In the genomic region with DNA sequence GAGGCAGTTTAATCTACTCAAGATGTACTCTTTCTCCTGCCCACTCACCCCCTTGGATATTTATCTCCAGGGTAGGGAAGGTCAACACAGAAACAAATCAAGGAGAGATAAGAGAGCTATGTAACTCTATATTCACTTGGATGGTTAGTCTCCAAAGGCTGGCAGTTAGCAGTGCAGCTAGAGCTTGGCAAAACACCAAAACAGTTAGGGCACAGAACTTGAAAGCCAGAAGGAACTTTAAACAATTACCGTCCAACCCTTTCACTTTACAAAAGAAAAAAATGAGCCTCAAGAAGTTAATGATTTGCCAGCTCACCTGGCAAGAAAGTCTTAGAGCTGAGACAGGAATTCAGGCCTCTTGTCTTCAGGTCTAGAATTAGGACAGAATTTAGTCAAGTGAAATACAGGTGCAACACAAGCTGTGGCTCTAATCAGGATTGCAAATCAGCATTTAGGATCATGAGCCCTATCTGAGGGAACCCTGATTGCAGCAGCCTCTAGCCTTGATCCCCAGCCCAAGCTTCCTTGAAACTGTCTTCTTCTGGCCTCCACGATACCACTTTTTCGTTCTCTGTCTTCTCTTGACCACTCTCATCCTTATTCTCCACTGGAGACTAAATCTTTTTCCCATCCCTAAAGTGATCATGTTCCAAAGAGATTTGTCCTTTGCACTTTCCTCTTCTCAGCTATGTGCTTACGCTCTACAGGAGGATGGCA, we compare ENCODE assay signal across 11 cellular contexts. TPM values are rescaled to one million over a fixed set of nuclear protein-coding genes. Genes with fewer than 3 reads are reported as not detected.
DNase-seq lines count a peak whose midpoint lies in the region; ATAC-seq and TF ChIP-seq lines count a peak whose summit lies in the region.
"Had no signal": no experiment of that assay in that cellular context is flagged by ENCODE, and none has a peak within 500 bp of the region (broad histone marks: within the 10 kb centered on the region; RNA-seq: fewer than 3 reads in every experiment).

No MANE protein-coding gene starts in this region.

- peak overlapping the region in 1 of 2 donors; percentile 34 for H3K4me3 ChIP-seq in mucosa of rectum (ENCODE audit: low read length in 2 of 2)
- H3K4me3 ChIP-seq: SJSA1 had no signal

- TF ChIP-seq CTCF in CD14-positive monocyte (IDR thresholded peaks at IDR 0.05) = no peak

- peak overlapping the region; percentile 87 to 90 for H3K27ac ChIP-seq in mucosa of rectum (ENCODE audit: low read depth in 2 of 2, low read length in 2 of 2)

- H3K36me3 Mint-ChIP-seq in CD14-positive monocyte = peaks cover 67 to 74% of the 10 kb centered on the region in 2 donors
- peaks cover 73% of the 10 kb centered on the region for H3K36me3 Mint-ChIP-seq in activated T-helper 2 cell treated with anti-CD3 and anti-CD28 coated beads, Interferon-gamma antibody, Interleukin-2, Interleukin-4, amounts not matched to agents 10 μg/mL and 5 μg/mL and 100 μg/mL, durations not matched to agents 14 hours and 24 hours and 36 hours (ENCODE audit: low read depth)

- intact Hi-C loops in CD14-positive monocyte (cut with micrococcal nuclease) = no loop called here
- intact Hi-C loops in activated T-helper 2 cell treated with anti-CD3 and anti-CD28 coated beads, Interferon-gamma antibody, Interleukin-2, Interleukin-4, amounts not matched to agents 10 μg/mL and 5 μg/mL and 100 μg/mL, durations not matched to agents 14 hours and 24 hours and 36 hours (cut with micrococcal nuclease) = loop anchor here (2.0 kb wide), 1 partner anchor 15 kb away; a partner anchor contains a TSS

- H3K27me3 Mint-ChIP-seq in CD14-positive monocyte (ENCODE audit: low read depth in 3 of 3) = peaks cover 0 to 3% (median 2%) of the 10 kb centered on the region in 3 donors
- no peaks in the 10 kb centered on the region for H3K27me3 Mint-ChIP-seq in activated T-helper 2 cell treated with anti-CD3 and anti-CD28 coated beads, Interferon-gamma antibody, Interleukin-2, Interleukin-4, amounts not matched to agents 10 μg/mL and 5 μg/mL and 100 μg/mL, durations not matched to agents 14 hours and 24 hours and 36 hours (ENCODE audit: low read depth)
- H3K27me3 Mint-ChIP-seq: CD8-positive, alpha-beta memory T cell had no signal

- DNase-seq in CD14-positive monocyte (ENCODE audit: low spot score) (no peak), NCI-H2081 treated with DMSO at 0.1 percent for 48 hours (lab: John Stamatoyannopoulos, UW) (no peak)
- no peak for DNase-seq in activated T-helper 2 cell treated with anti-CD3 and anti-CD28 coated beads, Interferon-gamma antibody, Interleukin-2, Interleukin-4, amounts not matched to agents 10 μg/mL and 5 μg/mL and 100 μg/mL, durations not matched to agents 14 hours and 24 hours and 36 hours (ENCODE audit: low spot score)
- DNase-seq: CD8-positive, alpha-beta memory T cell had no signal

- peaks cover 0 to 2% (median 0%) of the 10 kb centered on the region in 7 donors for H3K9me3 Mint-ChIP-seq in CD14-positive monocyte
- H3K9me3 Mint-ChIP-seq in activated T-helper 2 cell treated with anti-CD3 and anti-CD28 coated beads, Interferon-gamma antibody, Interleukin-2, Interleukin-4, amounts not matched to agents 10 μg/mL and 5 μg/mL and 100 μg/mL, durations not matched to agents 14 hours and 24 hours and 36 hours = no peaks in the 10 kb centered on the region
- H3K9me3 Mint-ChIP-seq: activated T-helper 1 cell treated with anti-CD3 and anti-CD28 coated beads, Interleukin-12 subunit alpha, Interleukin-12 subunit beta, Interleukin-2, Interleukin-4 antibody, amounts not matched to agents 30 ng/mL and 10 ng/mL and 1 ng/mL, durations not matched to agents 14 hours and 24 hours and 36 hours; CD8-positive, alpha-beta memory T cell had no signal

- H3K27me3 ChIP-seq in mucosa of rectum (ENCODE audit: control insufficient read depth in 2 of 2, insufficient read depth in 2 of 2, low read length in 2 of 2) = no peaks in the 10 kb centered on the region
- H3K27me3 ChIP-seq: SJSA1 had no signal

- no peaks in the 10 kb centered on the region for H3K9me3 ChIP-seq in mucosa of rectum (ENCODE audit: control insufficient read depth in 2 of 2, low read length in 2 of 2)
- H3K9me3 ChIP-seq: SJSA1 had no signal

- peaks cover 51% of the 10 kb centered on the region for H3K4me1 Mint-ChIP-seq in CD14-positive monocyte
- H3K4me1 Mint-ChIP-seq in activated T-helper 2 cell treated with anti-CD3 and anti-CD28 coated beads, Interferon-gamma antibody, Interleukin-2, Interleukin-4, amounts not matched to agents 10 μg/mL and 5 μg/mL and 100 μg/mL, durations not matched to agents 14 hours and 24 hours and 36 hours (ENCODE audit: low read depth) = peaks cover 68% of the 10 kb centered on the region

- H3K4me1 ChIP-seq in mucosa of rectum (ENCODE audit: control insufficient read depth in 2 of 2, insufficient read depth in 2 of 2, low read length in 2 of 2) = peaks cover 50 to 56% of the 10 kb centered on the region in 2 donors

- peak overlapping the region; percentile 5 to 61 for H3K9ac ChIP-seq in mucosa of rectum (ENCODE audit: low read depth in 1 of 2, low read length in 2 of 2)

- ATAC-seq in GM21447 (IDR thresholded peaks at IDR 0.05; ENCODE audit: unreplicated experiment) = peak; percentile 74
- ATAC-seq in HG02852 (IDR thresholded peaks at IDR 0.05; ENCODE audit: unreplicated experiment) = no peak
- ATAC-seq in GM19395 (IDR thresholded peaks at IDR 0.05; ENCODE audit: unreplicated experiment) = no peak
- no peak for ATAC-seq in activated CD4-positive, CD25-positive, alpha-beta regulatory T cell treated with anti-CD3 and anti-CD28 coated beads, Interleukin-2, amount 50 U/mL, for 24 hours

- peak overlapping the region in 4 of 7 donors; percentile 8 to 95 (median 93) for H3K27ac Mint-ChIP-seq in CD14-positive monocyte
- peak overlapping the region; percentile 68 for H3K27ac Mint-ChIP-seq in activated T-helper 2 cell treated with anti-CD3 and anti-CD28 coated beads, Interferon-gamma antibody, Interleukin-2, Interleukin-4, amounts not matched to agents 10 μg/mL and 5 μg/mL and 100 μg/mL, durations not matched to agents 14 hours and 24 hours and 36 hours

- H3K36me3 ChIP-seq in mucosa of rectum (ENCODE audit: control insufficient read depth in 2 of 2, insufficient read depth in 2 of 2, low read length in 2 of 2) = peaks cover 24 to 25% of the 10 kb centered on the region in 2 donors

- H3K4me3 Mint-ChIP-seq in CD14-positive monocyte = peak overlapping the region in 1 of 2 donors; percentile 20
- no peak overlapping the region for H3K4me3 Mint-ChIP-seq in activated T-helper 2 cell treated with anti-CD3 and anti-CD28 coated beads, Interferon-gamma antibody, Interleukin-2, Interleukin-4, amounts not matched to agents 10 μg/mL and 5 μg/mL and 100 μg/mL, durations not matched to agents 14 hours and 24 hours and 36 hours (ENCODE audit: low read depth)
- H3K4me3 Mint-ChIP-seq: activated T-helper 1 cell treated with anti-CD3 and anti-CD28 coated beads, Interleukin-12 subunit alpha, Interleukin-12 subunit beta, Interleukin-2, Interleukin-4 antibody, amounts not matched to agents 30 ng/mL and 10 ng/mL and 1 ng/mL, durations not matched to agents 14 hours and 24 hours and 36 hours; CD8-positive, alpha-beta memory T cell had no signal

RNA-seq across cellular contexts. Expression of a gene that starts 14.9 kb away (rescaled TPM):
- polyA plus RNA-seq in CD14-positive monocyte = 10 to 100 TPM; 18.2 to 33.0 TPM
- 34.5 and 35.0 TPM in 2 replicates for total RNA-seq in activated T-helper 2 cell treated with anti-CD3 and anti-CD28 coated beads, Interferon-gamma antibody, Interleukin-2, Interleukin-4, amounts not matched to agents 10 μg/mL and 5 μg/mL and 100 μg/mL, durations not matched to agents 14 hours and 24 hours and 36 hours
